Comparison of ENCODE assay signal across 10 cellular contexts in genomic region chr2:156322681-156323211, GRCh38. TPM values are rescaled to one million over a fixed set of nuclear protein-coding genes. Genes with fewer than 3 reads are reported as not detected.
DNase-seq lines count a peak whose midpoint lies in the region; ATAC-seq lines count a peak whose summit lies in the region.
"Had no signal": no experiment of that assay in that cellular context is flagged by ENCODE, and none has a peak within 500 bp of the region (broad histone marks: within the 10 kb centered on the region; RNA-seq: fewer than 3 reads in every experiment).

No MANE protein-coding gene starts in this region.

- H3K27ac Mint-ChIP-seq in CD4-positive, CD25-positive, alpha-beta regulatory T cell = no peak overlapping the region
- no peak overlapping the region for H3K27ac Mint-ChIP-seq in activated T-cell treated with anti-CD3 and anti-CD28 coated beads, Interleukin-2, amount 50 U/mL, for 72 hours

- H3K79me1 ChIP-seq in mesendoderm (ENCODE audit: low read length) = no peaks in the 10 kb centered on the region

- H3K56ac ChIP-seq in mesendoderm (ENCODE audit: low read length) = peak overlapping the region; percentile 58

- H3K4me3 ChIP-seq in CD4-positive, CD25-positive, alpha-beta regulatory T cell (ENCODE audit: low read depth, low read length) = peak overlapping the region; percentile 17
- H3K4me3 ChIP-seq in mesendoderm (ENCODE audit: low read length) = no peak overlapping the region
- H3K4me3 ChIP-seq: lung had no signal

- H3K36me3 ChIP-seq in CD4-positive, CD25-positive, alpha-beta regulatory T cell (ENCODE audit: control insufficient read depth, insufficient read depth, low read length) = peaks cover 9% of the 10 kb centered on the region
- no peaks in the 10 kb centered on the region for H3K36me3 ChIP-seq in mesendoderm (ENCODE audit: control insufficient read depth, insufficient read depth, low read length)

- no peak overlapping the region for H3K4ac ChIP-seq in mesendoderm (ENCODE audit: low read depth, low read length)

- H3K9ac ChIP-seq in mesendoderm (ENCODE audit: low read length) = no peak overlapping the region

- H2BK120ac ChIP-seq in mesendoderm (ENCODE audit: low read depth, low read length) = no peak overlapping the region

- H2BK15ac ChIP-seq in mesendoderm (replicated peaks; ENCODE audit: low read depth) = no peak overlapping the region

- peaks cover 81% of the 10 kb centered on the region for H3K27me3 Mint-ChIP-seq in CD4-positive, CD25-positive, alpha-beta regulatory T cell
- H3K27me3 Mint-ChIP-seq in activated T-cell treated with anti-CD3 and anti-CD28 coated beads, Interleukin-2, amount 50 U/mL, for 72 hours (ENCODE audit: low read depth) = peaks cover 64% of the 10 kb centered on the region

- no peak overlapping the region for H2AK5ac ChIP-seq in mesendoderm (ENCODE audit: low read length)

- no peaks in the 10 kb centered on the region for H3K9me3 ChIP-seq in CD4-positive, CD25-positive, alpha-beta regulatory T cell (ENCODE audit: control insufficient read depth in 2 of 2, low read length in 2 of 2)

- H3K4me2 ChIP-seq in mesendoderm (ENCODE audit: low read length) = peak overlapping the region; percentile 52

- no peak overlapping the region for H3K18ac ChIP-seq in mesendoderm (ENCODE audit: low read length)

- peaks cover 4 to 37% (median 27%) of the 10 kb centered on the region in 4 donors for H3K4me1 Mint-ChIP-seq in CD4-positive, CD25-positive, alpha-beta regulatory T cell
- H3K4me1 Mint-ChIP-seq in activated T-cell treated with anti-CD3 and anti-CD28 coated beads, Interleukin-2, amount 50 U/mL, for 72 hours (ENCODE audit: low read depth) = peaks cover 35% of the 10 kb centered on the region

- H4K8ac ChIP-seq in mesendoderm (ENCODE audit: low read depth, low read length) = no peak overlapping the region

- H3K36me3 Mint-ChIP-seq in CD4-positive, CD25-positive, alpha-beta regulatory T cell = peaks cover 21% of the 10 kb centered on the region
- H3K36me3 Mint-ChIP-seq in activated T-cell treated with anti-CD3 and anti-CD28 coated beads, Interleukin-2, amount 50 U/mL, for 72 hours (ENCODE audit: insufficient read depth in 2 of 2) = peaks cover 10 to 19% of the 10 kb centered on the region in 2 donors

- ATAC-seq in CD4-positive, CD25-positive, alpha-beta regulatory T cell (ENCODE audit: low read depth in 2 of 2) = no peak
- ATAC-seq in GM21528 (IDR thresholded peaks at IDR 0.05; ENCODE audit: low FRiP score, unreplicated experiment) = peak; percentile 22
- ATAC-seq in activated T-cell treated with anti-CD3 and anti-CD28 coated beads, Interleukin-2, amount 50 U/mL, for 72 hours (replicated peaks in 1 of 2) = no peak
- ATAC-seq in HG03521 (IDR thresholded peaks at IDR 0.05; ENCODE audit: unreplicated experiment) = no peak
- ATAC-seq in HG02970 (IDR thresholded peaks at IDR 0.05; ENCODE audit: low FRiP score, unreplicated experiment) = no peak
- no peak for ATAC-seq in GM19351 (IDR thresholded peaks at IDR 0.05; ENCODE audit: unreplicated experiment)
- ATAC-seq in HG03469 (IDR thresholded peaks at IDR 0.05; ENCODE audit: unreplicated experiment) = no peak

- H3K4me3 Mint-ChIP-seq in CD4-positive, CD25-positive, alpha-beta regulatory T cell = peak overlapping the region; percentile 62 to 87 (median 80)
- peak overlapping the region; percentile 80 to 87 for H3K4me3 Mint-ChIP-seq in activated T-cell treated with anti-CD3 and anti-CD28 coated beads, Interleukin-2, amount 50 U/mL, for 72 hours

- H3K27ac ChIP-seq in CD4-positive, CD25-positive, alpha-beta regulatory T cell (ENCODE audit: insufficient read depth, low read length, poor library complexity, severe bottlenecking) = no peak overlapping the region
- H3K27ac ChIP-seq in mesendoderm (ENCODE audit: low read depth, low read length) = no peak overlapping the region

- H3K9me3 Mint-ChIP-seq in CD4-positive, CD25-positive, alpha-beta regulatory T cell = peaks cover 0 to 10% (median 0%) of the 10 kb centered on the region in 7 donors
- H3K9me3 Mint-ChIP-seq in activated T-cell treated with anti-CD3 and anti-CD28 coated beads, Interleukin-2, amount 50 U/mL, for 72 hours = no peaks in the 10 kb centered on the region

- no peak overlapping the region for H3K23ac ChIP-seq in mesendoderm (ENCODE audit: low read length)

- H3K27me3 ChIP-seq in CD4-positive, CD25-positive, alpha-beta regulatory T cell (ENCODE audit: control insufficient read depth, insufficient read depth, low read length) = peaks cover 38% of the 10 kb centered on the region
- H3K27me3 ChIP-seq in mesendoderm (ENCODE audit: insufficient read depth, low read length, poor library complexity) = peaks cover 53% of the 10 kb centered on the region

- WGBS in mesendoderm (ENCODE audit: extremely low coverage, insufficient coverage, low lambda C conversion rate) = no CpG with 5 or more reads among the region's 26 CpGs

- H2BK5ac ChIP-seq in mesendoderm (ENCODE audit: low read length) = no peak overlapping the region

- H3K4me1 ChIP-seq in CD4-positive, CD25-positive, alpha-beta regulatory T cell (ENCODE audit: control insufficient read depth, insufficient read depth, low read length, poor library complexity, severe bottlenecking) = peaks cover 32% of the 10 kb centered on the region
- peaks cover 3% of the 10 kb centered on the region for H3K4me1 ChIP-seq in mesendoderm (ENCODE audit: control insufficient read depth, low read depth, low read length)

- H4K5ac ChIP-seq in mesendoderm (ENCODE audit: low read length) = no peak overlapping the region

- DNase-seq in CD4-positive, CD25-positive, alpha-beta regulatory T cell = no peak
- no peak for DNase-seq in activated T-cell treated with anti-CD3 and anti-CD28 coated beads, Interleukin-2, amount 50 U/mL, for 72 hours
- DNase-seq in mesendoderm = peak; percentile 78
- DNase-seq: amniotic stem cell had no signal

- H3K79me2 ChIP-seq in mesendoderm (ENCODE audit: control insufficient read depth, insufficient read depth, low read length) = no peaks in the 10 kb centered on the region

RNA-seq across cellular contexts. Expression of gene NR4A2, which starts 9.8 kb away (rescaled TPM):
- total RNA-seq in CD4-positive, CD25-positive, alpha-beta regulatory T cell = 398 TPM
- 10 to 100 TPM; 11.4 to 22.6 (median 13.4) TPM for polyA plus RNA-seq in CD4-positive, CD25-positive, alpha-beta regulatory T cell
- total RNA-seq in activated T-cell treated with anti-CD3 and anti-CD28 coated beads, Interleukin-2, amount 50 U/mL, for 72 hours = 10 to 100 TPM; 27.5 to 36.1 TPM
- 1.1 TPM for polyA plus RNA-seq in mesendoderm (2013, experiment 1 of 2)
- polyA plus RNA-seq in mesendoderm (2013, experiment 2 of 2) = 1.2 TPM

Comparison
In these comparisons a context has a peak if more than half of its experiments do, and no peak if none do; other contexts are left out.
1. RNA of gene NR4A2, which starts 9.8 kb away (total RNA-seq): 398 TPM in CD4-positive, CD25-positive, alpha-beta regulatory T cell (single experiment); 27.5 to 36.1 TPM in activated T-cell treated with anti-CD3 and anti-CD28 coated beads, Interleukin-2, amount 50 U/mL, for 72 hours; every median in the first group is over 10 times any median in the second.